In the genomic region with DNA sequence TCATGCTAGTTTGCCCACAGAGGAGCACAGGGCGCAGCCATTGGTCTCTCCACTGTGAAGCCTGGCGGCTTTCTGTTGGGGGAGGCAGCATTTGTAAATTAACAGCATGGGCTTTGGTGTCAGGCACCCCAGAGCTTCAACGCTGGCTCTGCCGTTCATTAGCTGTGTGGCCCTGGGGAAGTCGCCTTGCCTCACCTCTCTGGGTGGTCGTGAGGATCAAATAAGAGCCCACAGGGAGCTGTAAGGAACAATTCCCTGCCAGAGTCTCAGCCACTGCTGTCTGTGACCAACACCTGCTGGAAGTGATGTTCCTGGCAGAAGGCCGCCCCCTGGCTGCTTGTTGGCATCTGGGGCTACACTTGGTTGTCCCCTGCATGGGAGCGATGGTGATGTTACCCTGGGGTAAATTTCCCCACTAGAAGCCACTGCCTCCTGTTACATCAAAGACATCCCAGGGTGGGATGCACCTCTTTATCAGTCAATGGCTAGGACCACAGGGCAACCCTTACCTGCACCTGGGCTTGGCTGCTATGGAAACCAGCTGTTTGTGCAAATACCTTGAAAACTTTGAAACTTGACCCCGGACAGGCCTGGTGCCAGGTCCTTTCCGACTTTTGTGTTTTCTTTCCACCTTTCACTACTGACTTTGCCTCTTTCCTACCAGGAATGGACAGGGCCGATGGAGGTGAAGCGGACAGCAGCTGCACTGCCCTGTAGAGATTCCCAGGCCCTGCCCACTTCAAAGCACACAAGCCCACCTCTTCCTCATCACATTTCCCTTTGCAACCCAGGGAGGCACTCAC, we compare ENCODE assay signal across 8 cellular contexts. TPM values are rescaled to one million over a fixed set of nuclear protein-coding genes. Genes with fewer than 3 reads are reported as not detected.
DNase-seq lines count a peak whose midpoint lies in the region; ATAC-seq, FAIRE-seq and TF ChIP-seq lines count a peak whose summit lies in the region.

No MANE protein-coding gene starts in this region.

- peaks cover 2% of the 10 kb centered on the region for H3K9me1 ChIP-seq in K562 (ENCODE audit: control insufficient read depth, insufficient read depth, low read length)

- no peak for DNase-seq in AG09309 (ENCODE audit: low read depth)
- DNase-seq in NCI-H748 (lab: John Stamatoyannopoulos, UW; ENCODE audit: unreplicated experiment), result peak; percentile 76
- DNase-seq in K562 (ENCODE audit: extremely low read depth in 1 of 4, low spot score in 3 of 4), result peak; percentile 17 to 61 (median 34)
- DNase-seq in lung microvascular endothelial cell (ENCODE audit: low read depth in 2 of 2), result peak; percentile 43 to 82
- DNase-seq in NOMO-1 treated with dmso at 0.1 percent for 144 hours (lab: John Stamatoyannopoulos, UW; ENCODE audit: unreplicated experiment), result no peak
- DNase-seq in NCI-H226, result no peak
- no peak for DNase-seq in CD1c-positive myeloid dendritic cell (ENCODE audit: extremely low spot score)

- peak; percentile 30 for TF ChIP-seq CTCF in AG09309 (IDR thresholded peaks at IDR 0.05; ENCODE audit: control insufficient read depth, insufficient read depth, low read depth, low read length, missing control alignments)
- peak; percentile 55 to 63 (median 55) for TF ChIP-seq CTCF in K562 (IDR thresholded peaks at IDR 0.05 in 2 of 3, conservative IDR thresholded peaks at IDR 0.05 in 1 of 3; ENCODE audit: insufficient read depth in 2 of 3, low read depth in 1 of 3, low read length in 3 of 3)

- H3K79me2 ChIP-seq in K562 (ENCODE audit: control insufficient read depth, insufficient read depth, low read length), result no peaks in the 10 kb centered on the region

- POLR2A ChIA-PET in K562 (lab: Yijun Ruan, JAX), result interaction anchor here (1.3 to 1.5 kb wide), 2 partner anchors 153 to 175 kb away, joined by 3 to 4 read pairs; no protein-coding TSS in a partner anchor

- H3K9me3 ChIP-seq in K562 (replicated peaks; ENCODE audit: control insufficient read depth, insufficient read depth, low read depth, low read length), result no peaks in the 10 kb centered on the region

- intact Hi-C loops in K562 (cut with micrococcal nuclease), result loop anchor here (1.0 to 10.0 kb wide), 3 partner anchors 166 to 309 kb away; partner anchors contain the start of gene FLNB

- peak overlapping the region; percentile 24 to 30; a peak in 3 of 4 replicates for H3K9ac ChIP-seq in K562 (ENCODE audit: insufficient read depth in 1 of 2, low read depth in 2 of 2, low read length in 2 of 2)

- no peak for FAIRE-seq in K562 (lab: Jason Lieb, UNC)

- whole genome bisulfite sequencing in K562 (ENCODE audit: insufficient coverage, low coverage, missing lambda C conversion rate), result 30% methylated on average over 10 of the region's 12 CpGs

- in situ Hi-C loops in K562 (cut with MboI), result loop anchor here (25.0 kb wide), 1 partner anchor 162 kb away; the partner anchor contains the start of gene FLNB

- no peaks in the 10 kb centered on the region for H4K20me1 ChIP-seq in K562 (replicated peaks; ENCODE audit: control insufficient read depth, insufficient read depth, low read length)

- BruUV-seq in K562 (replicated peaks; lab: Mats Ljungman, UMichigan), result no TSS peak

- TF ChIP-seq EP300 in K562 (IDR thresholded peaks at IDR 0.05; ENCODE audit: low read length), result no peak

- no peak overlapping the region for H2AFZ ChIP-seq in K562 (ENCODE audit: low read depth, low read length)

- H3K36me3 ChIP-seq in K562 (ENCODE audit: control insufficient read depth, insufficient read depth, low read length), result peaks cover 20% of the 10 kb centered on the region; the same call in 1 of the 3 replicates

- H3K4me3 ChIP-seq in AG09309 (ENCODE audit: control insufficient read depth, low read depth, low read length), result no peak overlapping the region
- H3K4me3 ChIP-seq in K562, result no peak overlapping the region

- H3K27me3 ChIP-seq in K562 (ENCODE audit: control insufficient read depth in 2 of 2, insufficient read depth in 2 of 2, low read length in 2 of 2), result no peaks in the 10 kb centered on the region

- peak overlapping the region; percentile 43; the same call in 1 of the 3 replicates for H3K27ac ChIP-seq in K562 (ENCODE audit: extremely low read depth, low read depth, low read length)

- no peak for TF ChIP-seq POLR2A in K562 (conservative IDR thresholded peaks at IDR 0.05)

- TF ChIP-seq RAD21 in K562 (CRISPR knock-in tag; conservative IDR thresholded peaks at IDR 0.05 in 1 of 2, IDR thresholded peaks at IDR 0.05 in 1 of 2), result peak; percentile 15 to 72; a peak in 2 of 4 replicates

- CTCF ChIA-PET in K562 (lab: Yijun Ruan, JAX; ENCODE audit: low intra/inter-chr PET ratio), result interaction anchor here (0.7 to 1.0 kb wide), 3 partner anchors 165 to 309 kb away, joined by 3 read pairs; no protein-coding TSS in a partner anchor

- H3K4me1 ChIP-seq in K562 (replicated peaks in 1 of 2; ENCODE audit: control insufficient read depth in 2 of 2, insufficient read depth in 2 of 2, low read length in 2 of 2), result peaks cover 37 to 38% of the 10 kb centered on the region in 2 experiments

- H3K4me2 ChIP-seq in K562 (ENCODE audit: insufficient read depth, low read length), result peak overlapping the region; percentile 60

- ATAC-seq in GM18868 (IDR thresholded peaks at IDR 0.05; ENCODE audit: unreplicated experiment), result peak; percentile 47
- ATAC-seq in K562, result peak; percentile 73

TF ChIP-seq in K562, 482 proteins besides CTCF, POLR2A, EP300 and RAD21 (continues in another document):
- TF ChIP-seq GABPA (tag; conservative IDR thresholded peaks at IDR 0.05; ENCODE audit: low read depth) (0 out of 2 replicates have a peak, but pooled peaks have one; percentile 5), RFX1 (IDR thresholded peaks at IDR 0.05) (peak; percentile 52; the same call in 1 of the 2 replicates), HDAC6 (IDR thresholded peaks at IDR 0.05; ENCODE audit: low read depth, low read length) (no peak), ETV5 (CRISPR knock-in tag; IDR thresholded peaks at IDR 0.05; ENCODE audit: low read depth) (0 out of 2 replicates have a peak, but pooled peaks have one; percentile 14), ZBTB33 (CRISPR knock-in tag; IDR thresholded peaks at IDR 0.05) (peak; percentile 62), POLR2G (IDR thresholded peaks at IDR 0.05; ENCODE audit: low read depth, low read length) (peak; percentile 51; the same call in 1 of the 2 replicates), TCF15 (CRISPR knock-in tag; IDR thresholded peaks at IDR 0.05) (no peak), SMC3 (conservative IDR thresholded peaks at IDR 0.05; ENCODE audit: insufficient read depth, low read depth, low read length) (peak; percentile 58; the same call in 1 of the 2 replicates), ZBTB43 (CRISPR knock-in tag; IDR thresholded peaks at IDR 0.05) (0 out of 2 replicates have a peak, but pooled peaks have one; percentile 39), HEY1 (CRISPR knock-in tag; IDR thresholded peaks at IDR 0.05; ENCODE audit: borderline replicate concordance) (no peak), ZBTB1 (CRISPR knock-in tag; IDR thresholded peaks at IDR 0.05; ENCODE audit: borderline replicate concordance, low read depth) (no peak)

RNA-seq across cellular contexts. Expression of gene DNASE1L3, which starts 36.9 kb away (rescaled TPM):
- total RNA-seq in K562 (2011; cell fraction: chromatin; rRNA removed; ENCODE audit: low replicate concordance), result not detected in 2 replicates
- not detected in 2 replicates for total RNA-seq in K562 (2011; cell fraction: nucleolus; rRNA removed)
- total RNA-seq in K562 (2011; cell fraction: nucleoplasm; rRNA removed), result not detected in 2 replicates
- total RNA-seq in K562 (2014; rRNA removed) (not detected in 2 replicates), K562 (2014; rRNA removed; fragmentation: Illumina TruSeq; extraction: Trizol) (not detected in 2 replicates), K562 (2015; rRNA removed; fragmentation: Illumina TruSeq; extraction: Trizol) (not detected in 2 replicates), K562 (2021) (not detected in 2 replicates), lung microvascular endothelial cell (3.1 and 5.0 TPM in 2 replicates)
- polyA plus RNA-seq in K562 (2011; rRNA removed) (0.06 TPM in 1 of 2 replicates, not detected in the other), K562 (2014; fragmentation: Illumina TruSeq; extraction: Trizol) (not detected in 2 replicates), K562 (2014; fragmentation: Nextera tagmentation; extraction: Ambion mirVana) (not detected), K562 (2014; rRNA removed) (not detected in 2 replicates)
- not detected in 2 replicates for polyA plus RNA-seq in K562 (2011; cell fraction: cytosol; rRNA removed)
- polyA plus RNA-seq in K562 (2011; cell fraction: nucleus; rRNA removed), result not detected in 2 replicates
- polyA plus RNA-seq in K562 (2012), result not detected in 2 replicates
- polyA minus RNA-seq in K562 (2011; rRNA and poly(A)+ RNA removed), result not detected in 2 replicates
- not detected in 2 replicates for polyA minus RNA-seq in K562 (2011; cell fraction: cytosol; rRNA and poly(A)+ RNA removed)
- polyA minus RNA-seq in K562 (2011; cell fraction: nucleus; rRNA and poly(A)+ RNA removed), result not detected in 2 replicates

Comparison
In these comparisons a context has a peak if more than half of its experiments do, and no peak if none do; other contexts are left out.
1. DNase-seq: peak in NCI-H748 (single experiment), K562 (4 of 4) and lung microvascular endothelial cell (2 of 2); none in AG09309 (single experiment), NOMO-1 treated with dmso at 0.1 percent for 144 hours (single experiment), NCI-H226 (single experiment) and CD1c-positive myeloid dendritic cell (single experiment).